11 cellular contexts compared by ENCODE assay signal in the genomic region with DNA sequence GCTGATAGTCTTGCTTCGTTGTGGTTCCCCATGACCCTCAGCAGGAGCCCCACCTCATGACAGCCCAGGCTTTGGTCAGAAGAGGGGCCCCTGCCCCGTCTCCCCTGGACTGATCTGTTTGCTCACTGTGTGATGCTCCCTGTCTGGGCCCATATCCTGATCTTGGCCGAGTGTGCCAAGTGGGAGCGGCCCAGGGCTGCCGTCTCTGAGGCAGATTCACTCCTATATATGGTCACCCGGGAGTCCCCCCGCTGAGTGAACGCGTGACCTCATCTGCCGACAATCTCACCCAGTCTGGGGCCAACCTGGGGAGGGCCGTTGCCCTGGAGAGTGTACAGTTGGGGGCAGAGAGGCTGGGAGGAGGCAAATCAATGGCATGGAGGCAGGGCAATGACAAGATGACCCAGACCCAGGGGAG. TPM values are rescaled to one million over a fixed set of nuclear protein-coding genes. Genes with fewer than 3 reads are reported as not detected.
DNase-seq lines count a peak whose midpoint lies in the region; ATAC-seq, FAIRE-seq and TF ChIP-seq lines count a peak whose summit lies in the region.
"Had no signal": no experiment of that assay in that cellular context is flagged by ENCODE, and none has a peak within 500 bp of the region (broad histone marks: within the 10 kb centered on the region; RNA-seq: fewer than 3 reads in every experiment).

No MANE protein-coding gene starts in this region.

- no peak overlapping the region for H3K4me2 ChIP-seq in HCT116 (ENCODE audit: low read length)

- DNase-seq in HCT116 (ENCODE audit: low read depth, low spot score), result no peak
- peak; percentile 94 for DNase-seq in astrocyte of the spinal cord (ENCODE audit: low read depth, low spot score)
- peak; percentile 85 for DNase-seq in kidney
- peak; percentile 54 for DNase-seq in stromal cell of bone marrow (ENCODE audit: low read depth)
- no peak for DNase-seq in NCI-H345 treated with DMSO at 0.1 percent for 48 hours (lab: John Stamatoyannopoulos, UW; ENCODE audit: unreplicated experiment)
- no peak for DNase-seq in NCI-H82 (lab: John Stamatoyannopoulos, UW)
- DNase-seq: activated T-cell treated with anti-CD3 and anti-CD28 coated beads, Interleukin-2, amount 50 U/mL, for 1 hour; NCI-H2029 had no signal

- H4K20me1 ChIP-seq in HCT116 (ENCODE audit: insufficient read depth), result no peaks in the 10 kb centered on the region

- TF ChIP-seq POLR2A in HCT116 (IDR thresholded peaks at IDR 0.05; ENCODE audit: borderline replicate concordance, extremely low read depth, insufficient read depth, insufficient read length), result no peak

- intact Hi-C loops in HCT116 (cut with micrococcal nuclease) (no loop called here), kidney (cut with DNase I) (no loop called here)

- no peak overlapping the region for H3K9ac ChIP-seq in HCT116 (ENCODE audit: low read length)
- H3K9ac ChIP-seq in kidney (ENCODE audit: low read length in 2 of 2), result no peak overlapping the region

- RAD21 ChIA-PET in HCT116 (lab: Charles Lee; ENCODE audit: low non-redundant PET in 1 of 2, low total read pairs in 2 of 2, uncharacterized antibody in 2 of 2, unreplicated experiment in 2 of 2), result no interaction called here

- ATAC-seq in HCT116 (peak; percentile 53), GM18861 (IDR thresholded peaks at IDR 0.05; ENCODE audit: unreplicated experiment) (no peak), GM19452 (IDR thresholded peaks at IDR 0.05; ENCODE audit: unreplicated experiment) (no peak)
- ATAC-seq: stimulated activated naive CD8-positive, alpha-beta T cell treated with anti-CD3 and anti-CD28 coated beads, Interleukin-15, amount 100 ng/mL, for 72 hours had no signal

- CTCF ChIA-PET in HCT116 (lab: Charles Lee), result no interaction called here

- FAIRE-seq in kidney (lab: Jason Lieb, UNC), result no peak

- H3K36me3 ChIP-seq in HCT116 (ENCODE audit: control insufficient read depth in 1 of 2, insufficient read depth in 2 of 2, low read length in 2 of 2) (no peaks in the 10 kb centered on the region), kidney (ENCODE audit: control insufficient read depth in 1 of 2, insufficient read depth in 2 of 2, low read length in 2 of 2) (no peaks in the 10 kb centered on the region)

- no peak overlapping the region for H2AFZ ChIP-seq in HCT116 (ENCODE audit: low read depth, low read length, poor library complexity, severe bottlenecking)

- H3K9me3 ChIP-seq in HCT116 (ENCODE audit: control insufficient read depth in 1 of 2, insufficient read depth in 1 of 2, low read depth in 1 of 2, low read length in 2 of 2), result no peaks in the 10 kb centered on the region
- H3K9me3 ChIP-seq in kidney (ENCODE audit: control insufficient read depth in 1 of 2, low read length in 2 of 2), result no peaks in the 10 kb centered on the region

- H3K4me1 ChIP-seq in HCT116 (ENCODE audit: control insufficient read depth in 1 of 2, insufficient read depth in 2 of 2, low read length in 2 of 2), result no peaks in the 10 kb centered on the region
- peaks cover 0 to 11% of the 10 kb centered on the region in 2 donors for H3K4me1 ChIP-seq in kidney (ENCODE audit: control insufficient read depth in 1 of 2, insufficient read depth in 1 of 2, low read depth in 1 of 2, low read length in 2 of 2)

- no peak for TF ChIP-seq RAD21 in HCT116 (IDR thresholded peaks at IDR 0.05; ENCODE audit: low read depth)

- H3K27ac ChIP-seq in HCT116 (ENCODE audit: low read depth, low read length) (no peak overlapping the region), kidney (ENCODE audit: low read depth in 2 of 2, low read length in 2 of 2) (no peak overlapping the region)

- in situ Hi-C loops in astrocyte of the spinal cord (cut with HindIII; ENCODE audit: low sequenced_read_pairs), result no loop called here

- no peaks in the 10 kb centered on the region for H3K9me2 ChIP-seq in HCT116 (ENCODE audit: insufficient read depth)

- H3K79me2 ChIP-seq in HCT116 (ENCODE audit: insufficient read depth, low read length), result no peaks in the 10 kb centered on the region

- no TSS peak for BruUV-seq in HCT116 (replicated peaks; lab: Mats Ljungman, UMichigan)

- POLR2A ChIA-PET in HCT116 (lab: Charles Lee), result no interaction called here

- H3K27me3 ChIP-seq in HCT116 (ENCODE audit: insufficient read depth, low read length), result no peaks in the 10 kb centered on the region

- TF ChIP-seq CTCF in HCT116 (IDR thresholded peaks at IDR 0.05 in 2 of 3, conservative IDR thresholded peaks at IDR 0.05 in 1 of 3; ENCODE audit: borderline replicate concordance in 1 of 3, insufficient read depth in 1 of 3, low read depth in 2 of 3, low read length in 2 of 3) (no peak), astrocyte of the spinal cord (IDR thresholded peaks at IDR 0.05; ENCODE audit: low read depth, low read length) (no peak), kidney (IDR thresholded peaks at IDR 0.05; ENCODE audit: borderline replicate concordance, extremely low read depth, insufficient read depth) (no peak)

- no peak overlapping the region for H3K4me3 ChIP-seq in HCT116 (replicated peaks in 1 of 2; ENCODE audit: low read depth in 1 of 2, low read length in 2 of 2)
- H3K4me3 ChIP-seq in astrocyte of the spinal cord (ENCODE audit: low read depth, low read length), result no peak overlapping the region
- no peak overlapping the region for H3K4me3 ChIP-seq in kidney (ENCODE audit: low read length in 2 of 2)

TF ChIP-seq in HCT116, 20 proteins besides CTCF, POLR2A, EP300 and RAD21:
- TF ChIP-seq SIN3A (IDR thresholded peaks at IDR 0.05; ENCODE audit: low read depth) (no peak), JUND (IDR thresholded peaks at IDR 0.05) (no peak), SRF (IDR thresholded peaks at IDR 0.05; ENCODE audit: low read depth) (no peak; the same call in none of the 2 replicates), ZNF274 (IDR thresholded peaks at IDR 0.05; ENCODE audit: low read depth, low read length) (no peak), POLR2AphosphoS5 (IDR thresholded peaks at IDR 0.05; ENCODE audit: low read depth, low read length) (no peak), EZH2 (IDR thresholded peaks at IDR 0.05) (no peak), YY1 (IDR thresholded peaks at IDR 0.05; ENCODE audit: extremely low read depth, insufficient replicate concordance, low read depth, low read length) (no peak), ELF1 (IDR thresholded peaks at IDR 0.05; ENCODE audit: borderline replicate concordance, low read depth) (no peak), EGR1 (IDR thresholded peaks at IDR 0.05; ENCODE audit: low read depth) (no peak), ZFX (IDR thresholded peaks at IDR 0.05) (no peak), SP1 (IDR thresholded peaks at IDR 0.05; ENCODE audit: low read depth) (no peak), CEBPB (IDR thresholded peaks at IDR 0.05; ENCODE audit: low read depth) (no peak), FOSL1 (IDR thresholded peaks at IDR 0.05; ENCODE audit: low read depth) (no peak), REST (IDR thresholded peaks at IDR 0.05; ENCODE audit: low read depth) (no peak), TCF7L2 (IDR thresholded peaks at IDR 0.05; ENCODE audit: borderline replicate concordance, extremely low read depth, insufficient read depth, insufficient read length) (no peak)
- TF ChIP-seq, protein P1, sequence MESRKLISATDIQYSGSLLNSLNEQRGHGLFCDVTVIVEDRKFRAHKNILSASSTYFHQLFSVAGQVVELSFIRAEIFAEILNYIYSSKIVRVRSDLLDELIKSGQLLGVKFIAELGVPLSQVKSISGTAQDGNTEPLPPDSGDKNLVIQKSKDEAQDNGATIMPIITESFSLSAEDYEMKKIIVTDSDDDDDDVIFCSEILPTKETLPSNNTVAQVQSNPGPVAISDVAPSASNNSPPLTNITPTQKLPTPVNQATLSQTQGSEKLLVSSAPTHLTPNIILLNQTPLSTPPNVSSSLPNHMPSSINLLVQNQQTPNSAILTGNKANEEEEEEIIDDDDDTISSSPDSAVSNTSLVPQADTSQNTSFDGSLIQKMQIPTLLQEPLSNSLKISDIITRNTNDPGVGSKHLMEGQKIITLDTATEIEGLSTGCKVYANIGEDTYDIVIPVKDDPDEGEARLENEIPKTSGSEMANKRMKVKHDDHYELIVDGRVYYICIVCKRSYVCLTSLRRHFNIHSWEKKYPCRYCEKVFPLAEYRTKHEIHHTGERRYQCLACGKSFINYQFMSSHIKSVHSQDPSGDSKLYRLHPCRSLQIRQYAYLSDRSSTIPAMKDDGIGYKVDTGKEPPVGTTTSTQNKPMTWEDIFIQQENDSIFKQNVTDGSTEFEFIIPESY (IDR thresholded peaks at IDR 0.05; ENCODE audit: extremely low read depth, insufficient replicate concordance, low read length), result no peak
- TF ChIP-seq, protein P2, sequence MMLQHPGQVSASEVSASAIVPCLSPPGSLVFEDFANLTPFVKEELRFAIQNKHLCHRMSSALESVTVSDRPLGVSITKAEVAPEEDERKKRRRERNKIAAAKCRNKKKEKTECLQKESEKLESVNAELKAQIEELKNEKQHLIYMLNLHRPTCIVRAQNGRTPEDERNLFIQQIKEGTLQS (IDR thresholded peaks at IDR 0.05), result no peak
TF ChIP-seq in HCT116: peak in this region for 0.

RNA-seq across cellular contexts. Expression of gene PPIF, which starts 34.5 kb away (rescaled TPM):
- total RNA-seq in HCT116 (2021; ENCODE audit: unreplicated experiment) (85.0 TPM), kidney (36.7 TPM)
- 65.3 and 71.3 TPM in 2 replicates for polyA plus RNA-seq in HCT116 (2012)
- 120 TPM for polyA plus RNA-seq in kidney (ENCODE audit: insufficient read depth, low read depth, low replicate concordance)

Comparison
In these comparisons a context has a peak if more than half of its experiments do, and no peak if none do; other contexts are left out.
1. DNase-seq: peak in astrocyte of the spinal cord (single experiment), kidney (single experiment) and stromal cell of bone marrow (single experiment); none in HCT116 (single experiment), NCI-H345 treated with DMSO at 0.1 percent for 48 hours (single experiment) and NCI-H82 (single experiment).